In genomic region chr4:3074078-3074845, GRCh38 we compare ENCODE assay signal across 9 cellular contexts. TPM values are rescaled to one million over a fixed set of nuclear protein-coding genes. Genes with fewer than 3 reads are reported as not detected.
DNase-seq lines count a peak whose midpoint lies in the region; ATAC-seq, FAIRE-seq and TF ChIP-seq lines count a peak whose summit lies in the region.
"Had no signal": no experiment of that assay in that cellular context is flagged by ENCODE, and none has a peak within 500 bp of the region (broad histone marks: within the 10 kb centered on the region; RNA-seq: fewer than 3 reads in every experiment).

Gene HTT, plus strand, starts transcription at chr4:3074681. Its CDS starts 145 bp downstream, at chr4:3074826.
Gene HTT-AS, minus strand, starts transcription at chr4:3074538.

- intact Hi-C loops in kidney (cut with DNase I) = no loop called here

- FAIRE-seq in kidney (lab: Jason Lieb, UNC) = no peak

- H3K9me3 ChIP-seq in kidney (ENCODE audit: control insufficient read depth in 1 of 2, low read length in 2 of 2) = no peaks in the 10 kb centered on the region

- peaks cover 6 to 15% of the 10 kb centered on the region in 2 donors for H3K4me1 ChIP-seq in kidney (ENCODE audit: control insufficient read depth in 1 of 2, insufficient read depth in 1 of 2, low read depth in 1 of 2, low read length in 2 of 2)

- H3K9ac ChIP-seq in kidney (ENCODE audit: low read length in 2 of 2) = peak within 1 kb of the TSS; percentile 37 to 95

- peak; percentile 76 for ATAC-seq in GM19035 (IDR thresholded peaks at IDR 0.05; ENCODE audit: unreplicated experiment)
- peak; percentile 71 for ATAC-seq in HG03342 (IDR thresholded peaks at IDR 0.05; ENCODE audit: unreplicated experiment)
- peak; percentile 89 to 93 for ATAC-seq in activated CD4-positive, CD25-positive, alpha-beta regulatory T cell treated with anti-CD3 and anti-CD28 coated beads, Interleukin-2, amount 50 U/mL, for 24 hours

- H3K36me3 ChIP-seq in kidney (ENCODE audit: control insufficient read depth in 1 of 2, insufficient read depth in 2 of 2, low read length in 2 of 2) = no peaks in the 10 kb centered on the region

- H3K27ac ChIP-seq in kidney (ENCODE audit: low read depth in 2 of 2, low read length in 2 of 2) = peak within 1 kb of the TSS; percentile 87 to 96

- peak; percentile 5 for TF ChIP-seq CTCF in kidney (IDR thresholded peaks at IDR 0.05; ENCODE audit: borderline replicate concordance, extremely low read depth, insufficient read depth)

- DNase-seq in AG20443 (ENCODE audit: low spot score) = peak; percentile 98
- DNase-seq in NCI-H446 (lab: John Stamatoyannopoulos, UW) = peak; percentile 81 to 92
- DNase-seq in cerebellar cortex (ENCODE audit: low spot score) = peak; percentile 94
- peak; percentile 99 for DNase-seq in kidney
- peak; percentile 95 to 97 (median 97) for DNase-seq in stimulated activated CD4-positive, alpha-beta T cell treated with anti-CD3 and anti-CD28 coated beads, Interleukin-12 subunit alpha, Interleukin-12 subunit beta, amount 100 ng/mL, for 48 hours (ENCODE audit: low read depth in 2 of 3, low spot score in 1 of 3)

- H3K4me3 ChIP-seq in kidney (ENCODE audit: low read length in 2 of 2) = peak within 1 kb of the TSS; percentile 83 to 84

RNA-seq across cellular contexts. Expression of gene HTT, which starts in this region (rescaled TPM):
- 64.0 TPM for total RNA-seq in kidney
- 7.2 TPM for polyA plus RNA-seq in kidney (ENCODE audit: insufficient read depth, low read depth, low replicate concordance)

RNA-seq across cellular contexts. Expression of gene HTT-AS, which starts in this region (rescaled TPM):
- not detected for total RNA-seq in kidney
- polyA plus RNA-seq in kidney (ENCODE audit: insufficient read depth, low read depth, low replicate concordance) = not detected
- total RNA-seq: T-helper 1 cell treated with Interleukin-12 subunit alpha and Interleukin-12 subunit beta and Interleukin-4 antibody, amounts not matched to agents 30 ng/mL and 1 ng/mL, for 36 hours had no signal

Comparison
In these comparisons a context has a peak if more than half of its experiments do, and no peak if none do; other contexts are left out.
1. Peak in every context shown above with its lines: DNase-seq, ATAC-seq, H3K4me3 ChIP-seq and H3K27ac ChIP-seq.